In genomic region chr17:82229686-82230626, GRCh38 we compare ENCODE assay signal across 9 cellular contexts. TPM values are rescaled to one million over a fixed set of nuclear protein-coding genes. Genes with fewer than 3 reads are reported as not detected.
DNase-seq lines count a peak whose midpoint lies in the region; ATAC-seq, FAIRE-seq and TF ChIP-seq lines count a peak whose summit lies in the region.
"Had no signal": no experiment of that assay in that cellular context is flagged by ENCODE, and none has a peak within 500 bp of the region (broad histone marks: within the 10 kb centered on the region; RNA-seq: fewer than 3 reads in every experiment).

No MANE protein-coding gene starts in this region.

- no peaks in the 10 kb centered on the region for H3K79me2 ChIP-seq in OCI-LY3 (ENCODE audit: low read length)

- DNase-seq in CD4-positive, alpha-beta T cell = peak in 1 of 10 experiments; percentile 18
- DNase-seq in epithelial cell of esophagus (ENCODE audit: low read depth) (no peak), pancreas (peak in 3 of 6 donors; percentile 29 to 75 (median 31)), nucleus accumbens (lab: John Stamatoyannopoulos, UW) (no peak), H54 (ENCODE audit: insufficient read length, low spot score) (no peak), SJCRH30 (no peak)

- H3K4me3 Mint-ChIP-seq in CD4-positive, alpha-beta T cell = peak overlapping the region; percentile 87

- peak overlapping the region; percentile 84 for H3K27ac Mint-ChIP-seq in CD4-positive, alpha-beta T cell

- no peak overlapping the region for H3K27ac ChIP-seq in CD4-positive, alpha-beta T cell (ENCODE audit: low read depth, low read length)
- H3K27ac ChIP-seq in OCI-LY3 (ENCODE audit: low read length) (no peak overlapping the region), pancreas (peak overlapping the region in 2 of 4 donors; percentile 66 to 69), SJCRH30 (no peak overlapping the region)

- H3K4me3 ChIP-seq in OCI-LY3 (ENCODE audit: low read length) = peak overlapping the region; percentile 79; the same call in 1 of the 2 replicates
- peak overlapping the region; percentile 76 for H3K4me3 ChIP-seq in epithelial cell of esophagus (ENCODE audit: low read length)
- peak overlapping the region in 3 of 4 donors; percentile 2 to 40 (median 29) for H3K4me3 ChIP-seq in pancreas
- no peak overlapping the region for H3K4me3 ChIP-seq in SJCRH30

- FAIRE-seq in pancreas (lab: Jason Lieb, UNC) = no peak
- no peak for FAIRE-seq in H54 (lab: Jason Lieb, UNC)

- no peaks in the 10 kb centered on the region for H3K36me3 Mint-ChIP-seq in CD4-positive, alpha-beta T cell (ENCODE audit: low read depth)

- no peaks in the 10 kb centered on the region for H3K4me1 ChIP-seq in OCI-LY3 (ENCODE audit: low read length)
- peaks cover 0 to 5% (median 0%) of the 10 kb centered on the region in 3 donors for H3K4me1 ChIP-seq in pancreas
- peaks cover 14% of the 10 kb centered on the region for H3K4me1 ChIP-seq in SJCRH30

- H3K27me3 Mint-ChIP-seq in CD4-positive, alpha-beta T cell = no peaks in the 10 kb centered on the region

- no peaks in the 10 kb centered on the region for H4K20me1 ChIP-seq in OCI-LY3 (ENCODE audit: insufficient read depth, low read length)

- H3K27me3 ChIP-seq in CD4-positive, alpha-beta T cell (ENCODE audit: control insufficient read depth, insufficient read depth, low read length) = no peaks in the 10 kb centered on the region
- H3K27me3 ChIP-seq in OCI-LY3 (ENCODE audit: low read depth, low read length) (peaks cover 13% of the 10 kb centered on the region), pancreas (no peaks in the 10 kb centered on the region), SJCRH30 (no peaks in the 10 kb centered on the region)

- WGBS in pancreas, 2 donors = 73 to 84% methylated on average over 27 to 30 of the region's 30 CpGs

- TF ChIP-seq POLR2A in H54 (IDR thresholded peaks at IDR 0.05; ENCODE audit: low read depth, low read length) = no peak

- no peaks in the 10 kb centered on the region for H3K9me3 Mint-ChIP-seq in CD4-positive, alpha-beta T cell
- H3K9me3 Mint-ChIP-seq: activated naive CD4-positive, alpha-beta T cell treated with anti-CD3 and anti-CD28 coated beads, Interleukin-2, amount 50 U/mL, for 72 hours had no signal

- POLR2A ChIA-PET in CD4-positive, alpha-beta T cell (lab: Charles Lee) = interaction anchor here (0.7 to 2.3 kb wide), 7 partner anchors 18 to 88 kb away, joined by 3 to 17 read pairs (median 5); partner anchors contain the start of gene CD7

- no peak overlapping the region for H2AFZ ChIP-seq in OCI-LY3 (ENCODE audit: low read depth, low read length)

- peaks cover 21% of the 10 kb centered on the region for H3K4me1 Mint-ChIP-seq in CD4-positive, alpha-beta T cell (ENCODE audit: low read depth)

- intact Hi-C loops in CD4-positive, alpha-beta T cell (cut with DNase I, micrococcal nuclease) = loop anchor here in 1 of 2 experiments (10.0 kb wide), 2 partner anchors 65 to 195 kb away; partner anchors contain the start of genes DCXR and RAC3
- intact Hi-C loops in pancreas (cut with DNase I) = loop anchor here in 1 of 3 donors (10.0 kb wide), 1 partner anchor 95 kb away; no protein-coding TSS in a partner anchor

- CTCF ChIA-PET in CD4-positive, alpha-beta T cell (lab: Charles Lee) = no interaction called here

- no peaks in the 10 kb centered on the region for H3K9me3 ChIP-seq in CD4-positive, alpha-beta T cell (ENCODE audit: control insufficient read depth, low read length)
- H3K9me3 ChIP-seq in OCI-LY3 (ENCODE audit: insufficient read depth, low read length) (no peaks in the 10 kb centered on the region), pancreas (no peaks in the 10 kb centered on the region), SJCRH30 (replicated peaks) (no peaks in the 10 kb centered on the region)

- 0 out of 2 replicates have a peak overlapping the region, but pooled peaks have one; percentile 60 for H3K4me2 ChIP-seq in OCI-LY3 (ENCODE audit: low read length)

- no peak for ATAC-seq in CD4-positive, alpha-beta T cell (ENCODE audit: poor library complexity)
- peak in 1 of 4 donors; percentile 0 for ATAC-seq in pancreas
- no peak for ATAC-seq in GM21717 (IDR thresholded peaks at IDR 0.05; ENCODE audit: unreplicated experiment)

- no peak for TF ChIP-seq CTCF in CD4-positive, alpha-beta T cell (IDR thresholded peaks at IDR 0.05)
- TF ChIP-seq CTCF in OCI-LY3 (IDR thresholded peaks at IDR 0.05; ENCODE audit: low read depth, low read length) (no peak), epithelial cell of esophagus (IDR thresholded peaks at IDR 0.05; ENCODE audit: insufficient read depth, low read depth, low read length, missing control alignments) (no peak), pancreas (IDR thresholded peaks at IDR 0.05) (no peak)

- no peaks in the 10 kb centered on the region for H3K36me3 ChIP-seq in OCI-LY3 (replicated peaks; ENCODE audit: low read depth, low read length)
- no peaks in the 10 kb centered on the region for H3K36me3 ChIP-seq in pancreas
- no peaks in the 10 kb centered on the region for H3K36me3 ChIP-seq in SJCRH30

- H3K9ac ChIP-seq in OCI-LY3 (ENCODE audit: low read length) = no peak overlapping the region

RNA-seq across cellular contexts. Expression of gene SLC16A3, which starts 1.1 kb away (rescaled TPM):
- total RNA-seq in CD4-positive, alpha-beta T cell = 10 to 100 TPM; 93.4 to 99.0 TPM
- 10 to 100 TPM in 2 of 6 donors, 1 to 10 TPM in 4; 1.2 to 22.8 (median 4.2) TPM for total RNA-seq in pancreas
- 1 to 10 TPM; 3.5 TPM for polyA plus RNA-seq in pancreas
- total RNA-seq in SJCRH30 (2014; rRNA removed; shearing (Covaris generic)) = 11.0 and 13.2 TPM in 2 replicates

RNA-seq across cellular contexts. Expression of gene CCDC57, which starts 17.3 kb away (rescaled TPM):
- total RNA-seq in CD4-positive, alpha-beta T cell = 100 to 1,000 TPM; 129 to 135 TPM
- 10 to 100 TPM; 19.6 to 31.8 (median 22.9) TPM for total RNA-seq in pancreas
- 100 to 1,000 TPM; 135 to 176 TPM for polyA plus RNA-seq in pancreas
- total RNA-seq in SJCRH30 (2014; rRNA removed; shearing (Covaris generic)) = 23.5 and 24.6 TPM in 2 replicates

RNA-seq across cellular contexts. Expression of gene CSNK1D, which starts 43.5 kb away (rescaled TPM):
- 100 to 1,000 TPM; 277 to 286 TPM for total RNA-seq in CD4-positive, alpha-beta T cell
- 10 to 100 TPM; 47.1 to 81.6 (median 62.5) TPM for total RNA-seq in pancreas
- polyA plus RNA-seq in pancreas = 100 to 1,000 TPM; 101 to 107 TPM
- 70.5 and 88.7 TPM in 2 replicates for total RNA-seq in SJCRH30 (2014; rRNA removed; shearing (Covaris generic))
